In the genomic region with DNA sequence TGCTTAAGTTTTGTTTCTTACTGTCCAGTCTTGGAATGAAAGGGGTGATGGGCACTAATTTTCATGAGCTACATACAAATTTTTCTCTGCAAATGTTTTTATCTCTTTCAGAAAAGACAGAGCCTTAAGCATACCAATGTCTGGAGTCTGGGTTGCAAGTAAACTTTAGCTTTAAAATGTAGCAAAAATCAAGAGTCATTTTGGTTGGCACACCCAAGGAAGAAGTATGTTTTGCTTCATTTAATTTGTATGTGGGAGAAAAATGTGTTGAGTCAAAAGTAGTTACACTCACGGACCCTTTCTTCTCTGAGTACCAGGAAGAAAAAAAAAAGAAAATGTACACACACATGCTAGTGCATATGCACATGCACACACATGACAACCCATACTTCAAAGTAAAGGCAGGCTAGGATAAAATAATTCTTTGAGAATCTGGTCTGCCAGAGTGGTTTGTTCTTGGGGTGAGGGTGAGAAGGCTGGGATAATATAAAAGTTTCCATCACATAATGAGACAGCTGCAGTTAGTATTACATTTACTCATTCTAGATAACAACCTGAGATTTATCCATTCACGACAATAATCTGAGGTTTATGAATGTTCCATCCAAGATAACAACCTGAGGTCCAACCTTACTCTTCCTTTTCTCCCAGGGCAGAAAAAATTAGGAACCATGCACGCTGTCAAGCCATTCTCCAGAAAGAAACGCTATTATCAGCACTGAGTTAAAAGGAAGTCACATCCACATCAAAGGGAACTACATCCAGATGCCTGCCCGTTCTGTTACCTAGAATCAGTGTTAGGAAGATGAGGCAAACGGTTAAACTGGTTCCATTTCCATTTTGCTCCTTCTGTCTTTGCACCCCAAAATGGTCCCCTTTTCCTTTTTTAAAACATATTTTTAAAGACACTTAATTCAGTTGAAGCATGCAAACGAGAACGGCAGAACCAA, we compare ENCODE assay signal across 1 cellular context.
TF ChIP-seq lines count a peak whose summit lies in the region.

No MANE protein-coding gene starts in this region.

TF ChIP-seq in SK-N-SH, 30 proteins besides CTCF, POLR2A, EP300 and RAD21:
- TF ChIP-seq FOXM1 (IDR thresholded peaks at IDR 0.05; ENCODE audit: low read depth): no peak
- TF ChIP-seq RFX5 (IDR thresholded peaks at IDR 0.05; ENCODE audit: low read length): no peak
- no peak for TF ChIP-seq RCOR1 (IDR thresholded peaks at IDR 0.05; ENCODE audit: low read length)
- TF ChIP-seq YY1 (IDR thresholded peaks at IDR 0.05; ENCODE audit: low read depth): no peak
- TF ChIP-seq TAF1 (IDR thresholded peaks at IDR 0.05; ENCODE audit: borderline replicate concordance, low read depth, low read length): no peak
- TF ChIP-seq, protein P1, sequence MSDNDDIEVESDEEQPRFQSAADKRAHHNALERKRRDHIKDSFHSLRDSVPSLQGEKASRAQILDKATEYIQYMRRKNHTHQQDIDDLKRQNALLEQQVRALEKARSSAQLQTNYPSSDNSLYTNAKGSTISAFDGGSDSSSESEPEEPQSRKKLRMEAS (IDR thresholded peaks at IDR 0.05; ENCODE audit: low read depth): no peak
- TF ChIP-seq GABPA (IDR thresholded peaks at IDR 0.05; ENCODE audit: low read depth): no peak
- TF ChIP-seq, protein P2, sequence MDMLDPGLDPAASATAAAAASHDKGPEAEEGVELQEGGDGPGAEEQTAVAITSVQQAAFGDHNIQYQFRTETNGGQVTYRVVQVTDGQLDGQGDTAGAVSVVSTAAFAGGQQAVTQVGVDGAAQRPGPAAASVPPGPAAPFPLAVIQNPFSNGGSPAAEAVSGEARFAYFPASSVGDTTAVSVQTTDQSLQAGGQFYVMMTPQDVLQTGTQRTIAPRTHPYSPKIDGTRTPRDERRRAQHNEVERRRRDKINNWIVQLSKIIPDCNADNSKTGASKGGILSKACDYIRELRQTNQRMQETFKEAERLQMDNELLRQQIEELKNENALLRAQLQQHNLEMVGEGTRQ (IDR thresholded peaks at IDR 0.05; ENCODE audit: borderline replicate concordance, low read depth, low read length): no peak
- TF ChIP-seq ELF1 (IDR thresholded peaks at IDR 0.05): no peak
- no peak for TF ChIP-seq FOXJ3 (CRISPR knock-in tag; IDR thresholded peaks at IDR 0.05)
- no peak for TF ChIP-seq GATA2 (CRISPR knock-in tag; IDR thresholded peaks at IDR 0.05)
- no peak for TF ChIP-seq NRF1 (IDR thresholded peaks at IDR 0.05; ENCODE audit: low read depth, low read length)
- no peak for TF ChIP-seq SIN3A (IDR thresholded peaks at IDR 0.05; ENCODE audit: borderline replicate concordance, low read depth, low read length)
- no peak for TF ChIP-seq EZH2phosphoT487 (IDR thresholded peaks at IDR 0.05; ENCODE audit: borderline replicate concordance, low read depth)
- TF ChIP-seq, protein P3, sequence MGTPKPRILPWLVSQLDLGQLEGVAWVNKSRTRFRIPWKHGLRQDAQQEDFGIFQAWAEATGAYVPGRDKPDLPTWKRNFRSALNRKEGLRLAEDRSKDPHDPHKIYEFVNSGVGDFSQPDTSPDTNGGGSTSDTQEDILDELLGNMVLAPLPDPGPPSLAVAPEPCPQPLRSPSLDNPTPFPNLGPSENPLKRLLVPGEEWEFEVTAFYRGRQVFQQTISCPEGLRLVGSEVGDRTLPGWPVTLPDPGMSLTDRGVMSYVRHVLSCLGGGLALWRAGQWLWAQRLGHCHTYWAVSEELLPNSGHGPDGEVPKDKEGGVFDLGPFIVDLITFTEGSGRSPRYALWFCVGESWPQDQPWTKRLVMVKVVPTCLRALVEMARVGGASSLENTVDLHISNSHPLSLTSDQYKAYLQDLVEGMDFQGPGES (IDR thresholded peaks at IDR 0.05; ENCODE audit: low read depth, low read length): no peak
- TF ChIP-seq NFIC (IDR thresholded peaks at IDR 0.05; ENCODE audit: borderline replicate concordance): no peak
- no peak for TF ChIP-seq MXI1 (IDR thresholded peaks at IDR 0.05; ENCODE audit: low read depth, low read length)
- TF ChIP-seq, protein P4, sequence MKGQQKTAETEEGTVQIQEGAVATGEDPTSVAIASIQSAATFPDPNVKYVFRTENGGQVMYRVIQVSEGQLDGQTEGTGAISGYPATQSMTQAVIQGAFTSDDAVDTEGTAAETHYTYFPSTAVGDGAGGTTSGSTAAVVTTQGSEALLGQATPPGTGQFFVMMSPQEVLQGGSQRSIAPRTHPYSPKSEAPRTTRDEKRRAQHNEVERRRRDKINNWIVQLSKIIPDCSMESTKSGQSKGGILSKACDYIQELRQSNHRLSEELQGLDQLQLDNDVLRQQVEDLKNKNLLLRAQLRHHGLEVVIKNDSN (IDR thresholded peaks at IDR 0.05; ENCODE audit: borderline replicate concordance, low read depth): no peak
- TF ChIP-seq POLR2AphosphoS5 (IDR thresholded peaks at IDR 0.05; ENCODE audit: low read depth, low read length): no peak
- TF ChIP-seq SMC3 (IDR thresholded peaks at IDR 0.05; ENCODE audit: low read depth, low read length): no peak
TF ChIP-seq in SK-N-SH: peak in this region for 0.
